ENCODE assay signal across 8 cellular contexts in genomic region chr20:47784599-47785320, GRCh38. TPM values are rescaled to one million over a fixed set of nuclear protein-coding genes. Genes with fewer than 3 reads are reported as not detected.
DNase-seq lines count a peak whose midpoint lies in the region; ATAC-seq, FAIRE-seq and TF ChIP-seq lines count a peak whose summit lies in the region.

No MANE protein-coding gene starts in this region.

- H3K9me3 ChIP-seq in A673 (ENCODE audit: low read depth, low read length, poor library complexity, severe bottlenecking): no peaks in the 10 kb centered on the region
- no peaks in the 10 kb centered on the region for H3K9me3 ChIP-seq in HCT116 (ENCODE audit: control insufficient read depth in 1 of 2, insufficient read depth in 1 of 2, low read depth in 1 of 2, low read length in 2 of 2)
- H3K9me3 ChIP-seq in adipocyte (ENCODE audit: control insufficient read depth, low read length): no peaks in the 10 kb centered on the region

- H3K36me3 ChIP-seq in A673 (ENCODE audit: insufficient read depth, low read length, poor library complexity, severe bottlenecking): no peaks in the 10 kb centered on the region
- H3K36me3 ChIP-seq in HCT116 (ENCODE audit: control insufficient read depth in 1 of 2, insufficient read depth in 2 of 2, low read length in 2 of 2): no peaks in the 10 kb centered on the region
- no peaks in the 10 kb centered on the region for H3K36me3 ChIP-seq in adipocyte (ENCODE audit: control insufficient read depth, insufficient read depth, low read length, severe bottlenecking)

- H4K20me1 ChIP-seq in HCT116 (ENCODE audit: insufficient read depth): no peaks in the 10 kb centered on the region

- H3K9ac ChIP-seq in HCT116 (ENCODE audit: low read length) (peak overlapping the region; percentile 30; the same call in 1 of the 2 replicates), adipocyte (ENCODE audit: low read length) (peak overlapping the region; percentile 70)

- no peak for FAIRE-seq in GM19239 (lab: Jason Lieb, UNC)

- DNase-seq in A673 (ENCODE audit: low spot score): peak; percentile 49
- no peak for DNase-seq in HCT116 (ENCODE audit: low read depth, low spot score)
- peak; percentile 67 for DNase-seq in adipocyte (ENCODE audit: low read depth)
- no peak for DNase-seq in skeletal muscle cell (ENCODE audit: low read depth)
- DNase-seq in GM19239 (ENCODE audit: insufficient read length, low spot score): no peak
- no peak for DNase-seq in middle frontal gyrus (ENCODE audit: extremely low spot score, low spot score)

- TF ChIP-seq CTCF in A673 (conservative IDR thresholded peaks at IDR 0.05; ENCODE audit: low read depth, low read length) (0 out of 2 replicates have a peak, but pooled peaks have one; percentile 19), HCT116 (IDR thresholded peaks at IDR 0.05 in 2 of 3, conservative IDR thresholded peaks at IDR 0.05 in 1 of 3; ENCODE audit: borderline replicate concordance in 1 of 3, insufficient read depth in 1 of 3, low read depth in 2 of 3, low read length in 2 of 3) (0 out of 6 replicates have a peak, but pooled peaks of 2 of the 3 experiments have one; percentile 3 to 8)

- CTCF ChIA-PET in A673 (lab: Charles Lee) (no interaction called here), HCT116 (lab: Charles Lee) (no interaction called here)

- no peak for TF ChIP-seq RAD21 in HCT116 (IDR thresholded peaks at IDR 0.05; ENCODE audit: low read depth)

- intact Hi-C loops in A673 (cut with micrococcal nuclease; ENCODE audit: unreplicated experiment): loop anchor here (5.0 kb wide), 2 partner anchors 57 to 508 kb away; no protein-coding TSS in a partner anchor
- intact Hi-C loops in HCT116 (cut with micrococcal nuclease): loop anchor here (5.0 kb wide), 1 partner anchor 107 kb away; no protein-coding TSS in a partner anchor

- H3K27me3 ChIP-seq in A673 (replicated peaks; ENCODE audit: insufficient read depth, low read depth, low read length, poor library complexity) (peaks cover 57% of the 10 kb centered on the region), HCT116 (ENCODE audit: insufficient read depth, low read length) (no peaks in the 10 kb centered on the region), adipocyte (replicated peaks; ENCODE audit: control insufficient read depth, insufficient read depth, low read length) (peaks cover 59% of the 10 kb centered on the region)

- peak overlapping the region; percentile 58 for H2AFZ ChIP-seq in HCT116 (ENCODE audit: low read depth, low read length, poor library complexity, severe bottlenecking)

- H3K9me2 ChIP-seq in HCT116 (ENCODE audit: insufficient read depth): no peaks in the 10 kb centered on the region

- H3K4me1 ChIP-seq in A673 (ENCODE audit: insufficient read depth, low read length, poor library complexity, severe bottlenecking): peaks cover 15% of the 10 kb centered on the region
- H3K4me1 ChIP-seq in HCT116 (ENCODE audit: control insufficient read depth in 1 of 2, insufficient read depth in 2 of 2, low read length in 2 of 2): peaks cover 11 to 22% of the 10 kb centered on the region in 2 experiments
- peaks cover 10% of the 10 kb centered on the region for H3K4me1 ChIP-seq in adipocyte (ENCODE audit: control insufficient read depth, insufficient read depth, low read length)

- BruUV-seq in A673 (replicated peaks; lab: Mats Ljungman, UMichigan) (no TSS peak), HCT116 (replicated peaks; lab: Mats Ljungman, UMichigan) (no TSS peak)

- H3K79me2 ChIP-seq in HCT116 (ENCODE audit: insufficient read depth, low read length): no peaks in the 10 kb centered on the region

- TF ChIP-seq POLR2A in HCT116 (IDR thresholded peaks at IDR 0.05; ENCODE audit: borderline replicate concordance, extremely low read depth, insufficient read depth, insufficient read length): no peak

- H3K4me2 ChIP-seq in HCT116 (ENCODE audit: low read length): peak overlapping the region; percentile 91

- RAD21 ChIA-PET in HCT116 (lab: Charles Lee; ENCODE audit: low non-redundant PET in 1 of 2, low total read pairs in 2 of 2, uncharacterized antibody in 2 of 2, unreplicated experiment in 2 of 2): no interaction called here

- ATAC-seq in HCT116 (peak; percentile 54), HG02759 (IDR thresholded peaks at IDR 0.05; ENCODE audit: unreplicated experiment) (no peak)

- peak overlapping the region; percentile 39 for H3K4me3 ChIP-seq in A673 (ENCODE audit: low read depth, low read length, poor library complexity, severe bottlenecking)
- H3K4me3 ChIP-seq in HCT116 (replicated peaks in 1 of 2; ENCODE audit: low read depth in 1 of 2, low read length in 2 of 2): peak overlapping the region; percentile 43 to 62
- peak overlapping the region; percentile 74 for H3K4me3 ChIP-seq in adipocyte (ENCODE audit: low read length)
- peak overlapping the region; percentile 50 for H3K4me3 ChIP-seq in iPS-11a (ENCODE audit: low read depth, low read length)
- H3K4me3 ChIP-seq in skeletal muscle cell (ENCODE audit: low read depth, low read length): peak overlapping the region; percentile 51

- POLR2A ChIA-PET in A673 (lab: Charles Lee; ENCODE audit: low non-redundant PET) (no interaction called here), HCT116 (lab: Charles Lee) (no interaction called here)

- H3K27ac ChIP-seq in A673 (ENCODE audit: low read depth, low read length, poor library complexity, severe bottlenecking) (no peak overlapping the region), HCT116 (ENCODE audit: low read depth, low read length) (no peak overlapping the region; the same call in 1 of the 2 replicates)

TF ChIP-seq in HCT116, 20 proteins besides CTCF, POLR2A, EP300 and RAD21:
- TF ChIP-seq SP1 (IDR thresholded peaks at IDR 0.05; ENCODE audit: low read depth): no peak
- no peak for TF ChIP-seq ZBTB33 (IDR thresholded peaks at IDR 0.05; ENCODE audit: extremely low read depth, insufficient replicate concordance, low read length)
- no peak for TF ChIP-seq SIN3A (IDR thresholded peaks at IDR 0.05; ENCODE audit: low read depth)
- no peak for TF ChIP-seq ELF1 (IDR thresholded peaks at IDR 0.05; ENCODE audit: borderline replicate concordance, low read depth)
- TF ChIP-seq MAX (IDR thresholded peaks at IDR 0.05): no peak
- TF ChIP-seq FOSL1 (IDR thresholded peaks at IDR 0.05; ENCODE audit: low read depth): no peak
- TF ChIP-seq ATF3 (IDR thresholded peaks at IDR 0.05): no peak
- TF ChIP-seq CEBPB (IDR thresholded peaks at IDR 0.05; ENCODE audit: low read depth): no peak
- no peak for TF ChIP-seq YY1 (IDR thresholded peaks at IDR 0.05; ENCODE audit: extremely low read depth, insufficient replicate concordance, low read depth, low read length)
- TF ChIP-seq ZNF274 (IDR thresholded peaks at IDR 0.05; ENCODE audit: low read depth, low read length): no peak
- TF ChIP-seq EZH2 (IDR thresholded peaks at IDR 0.05): no peak
- TF ChIP-seq EZH2phosphoT487 (IDR thresholded peaks at IDR 0.05; ENCODE audit: borderline replicate concordance): no peak
- TF ChIP-seq CBX3 (IDR thresholded peaks at IDR 0.05; ENCODE audit: low read depth): no peak
- TF ChIP-seq EGR1 (IDR thresholded peaks at IDR 0.05; ENCODE audit: low read depth): no peak

RNA-seq across cellular contexts. Expression of gene SULF2, which starts 0.5 kb away (rescaled TPM):
- total RNA-seq in A673 (2021) (0.68 and 0.69 TPM in 2 replicates), HCT116 (2021; ENCODE audit: unreplicated experiment) (13.0 TPM)
- 6.1 and 7.0 TPM in 2 replicates for polyA plus RNA-seq in HCT116 (2012)

Comparison
In these comparisons a context has a peak if more than half of its experiments do, and no peak if none do; other contexts are left out.
1. DNase-seq: peak in A673 (single experiment) and adipocyte (single experiment); none in HCT116 (single experiment), skeletal muscle cell (single experiment), GM19239 (single experiment) and middle frontal gyrus (single experiment).
2. Peak in every context shown above with its lines, with median percentiles within 50 percentile points of each other: H3K4me3 ChIP-seq.